29 cellular contexts compared by ENCODE assay signal in the genomic region with DNA sequence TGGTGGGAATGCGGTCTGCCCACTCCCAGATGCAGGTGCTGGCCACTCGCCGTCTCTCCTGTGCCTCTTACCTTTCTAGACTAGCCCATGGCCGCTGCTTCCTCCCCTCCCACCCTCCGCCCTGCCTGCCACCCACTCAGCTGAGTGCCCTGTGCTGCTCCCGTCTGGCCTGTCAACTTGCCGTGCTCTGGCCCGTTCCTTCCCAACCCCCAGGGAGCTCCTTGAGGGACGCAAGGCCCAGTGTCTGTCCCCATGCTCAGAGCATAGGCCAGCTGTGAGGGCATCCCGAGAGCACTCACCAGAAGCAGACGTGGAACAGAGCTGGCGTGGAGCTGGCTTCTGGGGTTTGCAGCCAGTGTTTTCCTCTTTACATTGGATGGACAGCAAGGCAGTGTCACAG.
"Had no signal": no experiment of that assay in that cellular context is flagged by ENCODE, and none has a peak within 500 bp of the region (broad histone marks: within the 10 kb centered on the region; RNA-seq: fewer than 3 reads in every experiment).

No MANE protein-coding gene starts in this region.

- H3K9me3 ChIP-seq: body of pancreas, breast epithelium, MG63, SJSA1, SK-N-SH had no signal

- H3K9ac ChIP-seq: SK-N-SH had no signal

- ATAC-seq: activated CD4-positive, alpha-beta T cell treated with anti-CD3 and anti-CD28 coated beads for 36 hours; activated CD8-positive, alpha-beta T cell treated with anti-CD3 and anti-CD28 coated beads, Interleukin-2, amount 10 ng/mL, durations not matched to agents 7 days and 5 days; activated T-cell treated with anti-CD3 and anti-CD28 coated beads, Interleukin-2, amount 50 U/mL, for 4 hours; body of pancreas; Panc1 had no signal

- FAIRE-seq: astrocyte, TTC549 had no signal

- H3K27me3 ChIP-seq: body of pancreas, breast epithelium, MG63, SJSA1 had no signal

- DNase-seq: activated CD4-positive, alpha-beta T cell treated with anti-CD3 and anti-CD28 coated beads for 36 hours; activated CD4-positive, alpha-beta T cell treated with anti-CD3 and anti-CD28 coated beads, Interleukin-2, amount 10 ng/mL, durations not matched to agents 7 days and 5 days; activated CD4-positive, alpha-beta T cell treated with anti-CD3 and anti-CD28 coated beads, Interleukin-2, amount 50 U/mL, for 48 hours; activated CD8-positive, alpha-beta T cell treated with anti-CD3 and anti-CD28 coated beads, Interleukin-2, amount 10 ng/mL, durations not matched to agents 7 days and 5 days; activated gamma-delta T cell; activated naive CD4-positive, alpha-beta T cell treated with Interleukin-2 at 50 U/mL for 16 hours; activated naive CD8-positive, alpha-beta T cell treated with anti-CD3 and anti-CD28 coated beads, Interleukin-2, amount 10 ng/mL, durations not matched to agents 7 days and 5 days; activated T-cell treated with anti-CD3 and anti-CD28 coated beads, Interleukin-2, amount 50 U/mL, for 4 hours; amygdala; Kasumi-1; KBM-7; MG63; NCI-H1048; NCI-H1105 treated with DMSO at 0.1 percent for 48 hours; NCI-H1436; NCI-H1694; NCI-H1930; NCI-H2081 treated with DMSO at 0.1 percent for 48 hours; NCI-H226; NCI-H446 treated with DMSO at 0.1 percent for 48 hours; NCI-H524 treated with DMSO at 0.1 percent for 48 hours; SHP77 treated with DMSO at 0.1 percent for 48 hours; SK-N-SH had no signal

- H3K4me3 ChIP-seq: body of pancreas, breast epithelium, MG63, SJSA1 had no signal

- H3K4me2 ChIP-seq: SK-N-SH had no signal

- H3K4me1 ChIP-seq: body of pancreas, breast epithelium, SJSA1 had no signal

- H3K27ac ChIP-seq: body of pancreas, breast epithelium, SJSA1 had no signal
